In the genomic region with DNA sequence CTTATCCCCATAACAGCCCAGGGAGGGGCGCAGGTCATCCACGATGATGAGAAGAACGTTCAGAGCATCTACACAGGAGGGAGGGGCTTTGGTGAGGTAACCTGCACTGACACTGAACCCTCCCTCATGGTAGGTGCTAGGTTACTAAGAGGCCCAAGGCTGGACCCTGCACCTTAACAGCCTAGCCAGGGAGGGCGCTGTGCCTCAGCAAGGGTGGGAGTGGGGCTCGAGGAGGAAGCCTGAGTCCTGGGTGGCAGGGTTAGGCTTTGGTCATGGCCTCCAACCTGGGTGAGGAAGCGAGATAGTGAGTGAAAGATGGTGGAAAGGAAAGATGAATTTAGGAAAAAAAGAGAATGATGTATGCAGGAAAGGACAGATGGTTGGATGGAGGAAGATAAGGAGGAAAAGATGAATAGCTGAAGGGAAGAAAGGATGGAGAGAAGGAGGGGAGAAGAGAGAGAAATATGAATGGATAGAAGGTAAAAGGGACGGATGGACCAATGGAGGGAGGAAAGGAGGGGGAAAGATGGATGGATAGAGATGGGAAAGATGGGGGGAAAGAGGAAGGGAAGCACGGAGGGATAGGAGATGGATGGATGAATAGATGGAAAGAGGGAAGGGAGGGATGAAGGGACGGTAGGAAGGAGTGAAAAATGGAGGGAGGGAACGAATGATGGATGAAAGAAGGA, we compare ENCODE assay signal across 1 cellular context.
TF ChIP-seq lines count a peak whose summit lies in the region.

No MANE protein-coding gene starts in this region.

TF ChIP-seq in SK-N-SH treated with all-trans-retinoic acid at 6 μM for 48 hours, 23 proteins besides CTCF, POLR2A, EP300 and RAD21 (continued from another document):
- TF ChIP-seq, protein P1, sequence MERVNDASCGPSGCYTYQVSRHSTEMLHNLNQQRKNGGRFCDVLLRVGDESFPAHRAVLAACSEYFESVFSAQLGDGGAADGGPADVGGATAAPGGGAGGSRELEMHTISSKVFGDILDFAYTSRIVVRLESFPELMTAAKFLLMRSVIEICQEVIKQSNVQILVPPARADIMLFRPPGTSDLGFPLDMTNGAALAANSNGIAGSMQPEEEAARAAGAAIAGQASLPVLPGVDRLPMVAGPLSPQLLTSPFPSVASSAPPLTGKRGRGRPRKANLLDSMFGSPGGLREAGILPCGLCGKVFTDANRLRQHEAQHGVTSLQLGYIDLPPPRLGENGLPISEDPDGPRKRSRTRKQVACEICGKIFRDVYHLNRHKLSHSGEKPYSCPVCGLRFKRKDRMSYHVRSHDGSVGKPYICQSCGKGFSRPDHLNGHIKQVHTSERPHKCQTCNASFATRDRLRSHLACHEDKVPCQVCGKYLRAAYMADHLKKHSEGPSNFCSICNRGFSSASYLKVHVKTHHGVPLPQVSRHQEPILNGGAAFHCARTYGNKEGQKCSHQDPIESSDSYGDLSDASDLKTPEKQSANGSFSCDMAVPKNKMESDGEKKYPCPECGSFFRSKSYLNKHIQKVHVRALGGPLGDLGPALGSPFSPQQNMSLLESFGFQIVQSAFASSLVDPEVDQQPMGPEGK (CRISPR knock-in tag; IDR thresholded peaks at IDR 0.05; ENCODE audit: borderline replicate concordance): no peak
- no peak for TF ChIP-seq ARNTL (CRISPR knock-in tag; IDR thresholded peaks at IDR 0.05; ENCODE audit: borderline replicate concordance, low read depth)
- TF ChIP-seq TCF4 (CRISPR knock-in tag; IDR thresholded peaks at IDR 0.05; ENCODE audit: borderline replicate concordance): no peak
